Comparison of ENCODE assay signal across 14 cellular contexts in genomic region chr6:149766156-149766768, GRCh38. TPM values are rescaled to one million over a fixed set of nuclear protein-coding genes. Genes with fewer than 3 reads are reported as not detected.
A peak's percentile ranks its signal among the peaks of the same experiment; 100 is the strongest.
DNase-seq lines count a peak whose midpoint lies in the region; ATAC-seq and TF ChIP-seq lines count a peak whose summit lies in the region.
"Had no signal": no experiment of that assay in that cellular context is flagged by ENCODE, and none has a peak within 500 bp of the region (broad histone marks: within the 10 kb centered on the region; RNA-seq: fewer than 3 reads in every experiment).

No MANE protein-coding gene starts in this region.

- intact Hi-C loops in left colon (cut with DNase I, micrococcal nuclease): no loop called here

- ATAC-seq in left colon (peak; percentile 76), GM21619 (IDR thresholded peaks at IDR 0.05; ENCODE audit: unreplicated experiment) (no peak)
- ATAC-seq: activated CD8-positive, alpha-beta T cell treated with anti-CD3 and anti-CD28 coated beads for 36 hours; GM23338; right cardiac atrium had no signal

- TF ChIP-seq CTCF in AG09319 (IDR thresholded peaks at IDR 0.05; ENCODE audit: low read depth, low read length) (no peak), coronary artery (IDR thresholded peaks at IDR 0.05) (no peak)

- H3K27ac ChIP-seq in coronary artery: peak overlapping the region in 1 of 2 donors; percentile 12
- H3K27ac ChIP-seq: BLaER1 treated with 17β-estradiol and CSF1 and Interleukin-3, amounts not matched to agents 10 nM and 100 nM had no signal

- H3K4me3 ChIP-seq in coronary artery: no peak overlapping the region
- H3K4me3 ChIP-seq: GM23338 had no signal

- no peak for TF ChIP-seq RAD21 in Ishikawa (IDR thresholded peaks at IDR 0.05; ENCODE audit: low read depth)

- DNase-seq in AG09319 (ENCODE audit: extremely low read depth, low read depth) (peak; percentile 28), astrocyte of the hippocampus (ENCODE audit: low read depth, low spot score) (peak; percentile 60), left colon (no peak), NOMO-1 treated with dmso at 0.1 percent for 144 hours (lab: John Stamatoyannopoulos, UW; ENCODE audit: unreplicated experiment) (no peak), coronary artery (ENCODE audit: low spot score) (no peak)
- no peak for DNase-seq in activated CD4-positive, alpha-beta T cell treated with anti-CD3 and anti-CD28 coated beads for 48 hours
- DNase-seq: activated CD8-positive, alpha-beta T cell treated with anti-CD3 and anti-CD28 coated beads for 36 hours; activated naive CD4-positive, alpha-beta T cell treated with Interleukin-2 at 50 U/mL for 16 hours; NCI-H524; right cardiac atrium had no signal

- TF ChIP-seq EP300 in Ishikawa (IDR thresholded peaks at IDR 0.05; ENCODE audit: borderline replicate concordance): no peak

TF ChIP-seq in Ishikawa, 13 proteins besides CTCF, POLR2A, EP300 and RAD21:
- TF ChIP-seq MAX (IDR thresholded peaks at IDR 0.05) (no peak), FOXM1 (IDR thresholded peaks at IDR 0.05; ENCODE audit: borderline replicate concordance, low read depth) (no peak), TCF12 (IDR thresholded peaks at IDR 0.05; ENCODE audit: low read depth) (no peak), EGR1 (IDR thresholded peaks at IDR 0.05) (no peak), NFIC (IDR thresholded peaks at IDR 0.05) (peak; percentile 36; the same call in 1 of the 2 replicates), YY1 (IDR thresholded peaks at IDR 0.05; ENCODE audit: low read depth) (no peak)
- TF ChIP-seq, protein P1, sequence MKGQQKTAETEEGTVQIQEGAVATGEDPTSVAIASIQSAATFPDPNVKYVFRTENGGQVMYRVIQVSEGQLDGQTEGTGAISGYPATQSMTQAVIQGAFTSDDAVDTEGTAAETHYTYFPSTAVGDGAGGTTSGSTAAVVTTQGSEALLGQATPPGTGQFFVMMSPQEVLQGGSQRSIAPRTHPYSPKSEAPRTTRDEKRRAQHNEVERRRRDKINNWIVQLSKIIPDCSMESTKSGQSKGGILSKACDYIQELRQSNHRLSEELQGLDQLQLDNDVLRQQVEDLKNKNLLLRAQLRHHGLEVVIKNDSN (IDR thresholded peaks at IDR 0.05): no peak

RNA-seq across cellular contexts. Expression of gene PCMT1, which starts 16.7 kb away (rescaled TPM):
- 10 to 100 TPM; 52.4 to 55.9 TPM for total RNA-seq in left colon

RNA-seq across cellular contexts. Expression of gene NUP43, which starts 19.9 kb away (rescaled TPM):
- 10 to 100 TPM; 19.6 to 29.4 TPM for total RNA-seq in left colon

RNA-seq across cellular contexts. Expression of gene LATS1, which starts 48.4 kb away (rescaled TPM):
- total RNA-seq in left colon: 10 to 100 TPM; 21.7 to 22.7 TPM

Comparison
In these comparisons a context has a peak if more than half of its experiments do, and no peak if none do; other contexts are left out.
1. DNase-seq: peak in AG09319 (single experiment) and astrocyte of the hippocampus (single experiment); none in left colon (0 of 2), activated CD4-positive, alpha-beta T cell treated with anti-CD3 and anti-CD28 coated beads for 48 hours (single experiment), NOMO-1 treated with dmso at 0.1 percent for 144 hours (single experiment) and coronary artery (single experiment).